14 cellular contexts compared by ENCODE assay signal in genomic region chr22:42732071-42732470, GRCh38. TPM values are rescaled to one million over a fixed set of nuclear protein-coding genes. Genes with fewer than 3 reads are reported as not detected.
A peak's percentile ranks its signal among the peaks of the same experiment; 100 is the strongest.
DNase-seq lines count a peak whose midpoint lies in the region; ATAC-seq and TF ChIP-seq lines count a peak whose summit lies in the region.
"Had no signal": no experiment of that assay in that cellular context is flagged by ENCODE, and none has a peak within 500 bp of the region (broad histone marks: within the 10 kb centered on the region; RNA-seq: fewer than 3 reads in every experiment).

No MANE protein-coding gene starts in this region.

- no peaks in the 10 kb centered on the region for H3K36me3 ChIP-seq in SJSA1
- H3K36me3 ChIP-seq in neuronal stem cell (replicated peaks in 1 of 2; ENCODE audit: control insufficient read depth in 2 of 2, insufficient read depth in 2 of 2, low read length in 2 of 2): no peaks in the 10 kb centered on the region
- H3K36me3 ChIP-seq in testis (ENCODE audit: low read depth, missing control alignments): no peaks in the 10 kb centered on the region

- H2AFZ ChIP-seq in neuronal stem cell (ENCODE audit: low read length): no peak overlapping the region

- no peak overlapping the region for H3K9ac ChIP-seq in neuronal stem cell (ENCODE audit: low read depth, low read length, poor library complexity)

- H3K4me3 ChIP-seq in SJSA1: no peak overlapping the region
- peak overlapping the region in 1 of 2 donors; percentile 60 for H3K4me3 ChIP-seq in neuronal stem cell (ENCODE audit: low read length in 2 of 2)
- no peak overlapping the region for H3K4me3 ChIP-seq in testis

- H3K4me1 ChIP-seq in SJSA1 (replicated peaks): peaks cover 42% of the 10 kb centered on the region
- peaks cover 0 to 1% of the 10 kb centered on the region in 2 donors for H3K4me1 ChIP-seq in neuronal stem cell (ENCODE audit: control insufficient read depth in 2 of 2, insufficient read depth in 1 of 2, low read depth in 1 of 2, low read length in 2 of 2)
- H3K4me1 ChIP-seq in testis: peaks cover 5% of the 10 kb centered on the region

- H2BK12ac ChIP-seq in neuronal stem cell (ENCODE audit: low read length): peak overlapping the region; percentile 84

- intact Hi-C loops in testis (cut with DNase I; ENCODE audit: low total_unique reads): no loop called here

- no peak overlapping the region for H2BK5ac ChIP-seq in neuronal stem cell (ENCODE audit: low read length)

- H3K18ac ChIP-seq in neuronal stem cell (ENCODE audit: low read length): peak overlapping the region; percentile 57

- H4K8ac ChIP-seq in neuronal stem cell (ENCODE audit: low read depth, low read length): no peak overlapping the region

- H3K27me3 ChIP-seq in SJSA1 (replicated peaks): no peaks in the 10 kb centered on the region
- peaks cover 0 to 2% (median 0%) of the 10 kb centered on the region in 3 experiments for H3K27me3 ChIP-seq in neuronal stem cell (ENCODE audit: control insufficient read depth in 3 of 3, insufficient read depth in 3 of 3, low read depth in 1 of 3, low read length in 3 of 3)
- H3K27me3 ChIP-seq in testis: no peaks in the 10 kb centered on the region

- peak overlapping the region; percentile 37 for H3K27ac ChIP-seq in SJSA1
- no peak overlapping the region for H3K27ac ChIP-seq in neuronal stem cell (replicated peaks; ENCODE audit: low read length)
- H3K27ac ChIP-seq in testis: no peak overlapping the region

- H4K91ac ChIP-seq in neuronal stem cell (ENCODE audit: low read depth, low read length, poor library complexity): no peak overlapping the region

- H3K9me3 ChIP-seq in SJSA1 (replicated peaks) (no peaks in the 10 kb centered on the region), neuronal stem cell (replicated peaks in 1 of 2; ENCODE audit: control insufficient read depth in 2 of 2, insufficient read depth in 1 of 2, low read depth in 1 of 2, low read length in 2 of 2) (peaks cover 0 to 2% of the 10 kb centered on the region in 2 donors), testis (no peaks in the 10 kb centered on the region)

- no peak overlapping the region for H2BK120ac ChIP-seq in neuronal stem cell (ENCODE audit: low read depth, low read length)

- no peak for TF ChIP-seq CTCF in testis (IDR thresholded peaks at IDR 0.05)

- no CpG with 5 or more reads among the region's 6 CpGs for WGBS in neuronal stem cell (ENCODE audit: extremely low coverage in 2 of 2, insufficient read length in 2 of 2, insufficient replicate concordance in 1 of 2), 2 donors
- 54 to 55% methylated on average over 6 of the region's 6 CpGs for WGBS in testis, 2 donors

- H2AK5ac ChIP-seq in neuronal stem cell (ENCODE audit: low read depth, low read length): no peak overlapping the region

- H3K23ac ChIP-seq in neuronal stem cell (ENCODE audit: low read depth, low read length, poor library complexity): no peak overlapping the region

- H3K14ac ChIP-seq in neuronal stem cell (ENCODE audit: low read length): no peak overlapping the region

- no peak overlapping the region for H2BK15ac ChIP-seq in neuronal stem cell (ENCODE audit: low read length)

- ATAC-seq in HG03159 (IDR thresholded peaks at IDR 0.05; ENCODE audit: unreplicated experiment) (no peak), GM21723 (IDR thresholded peaks at IDR 0.05; ENCODE audit: unreplicated experiment) (no peak)

- H3K4me2 ChIP-seq in neuronal stem cell (ENCODE audit: insufficient read depth, low read length, poor library complexity, severe bottlenecking): no peak overlapping the region

- H3K4ac ChIP-seq in neuronal stem cell (ENCODE audit: low read length): no peak overlapping the region

- H3K79me1 ChIP-seq in neuronal stem cell (ENCODE audit: low read depth, low read length): no peaks in the 10 kb centered on the region

- peak; percentile 97 to 98 for DNase-seq in SJSA1 (ENCODE audit: low read depth in 1 of 2, low spot score in 2 of 2)
- no peak for DNase-seq in neuronal stem cell (ENCODE audit: low spot score)
- DNase-seq in testis: peak; percentile 36
- no peak for DNase-seq in NCI-H2107 treated with DMSO at 0.1 percent for 48 hours (lab: John Stamatoyannopoulos, UW; ENCODE audit: unreplicated experiment)
- DNase-seq: C1 segment of cervical spinal cord; CD4-positive, alpha-beta memory T cell; COR-L47; DMS153; DND-41; GOT3; H7; HCEC 1CT had no signal

- TF ChIP-seq POLR2A in testis (IDR thresholded peaks at IDR 0.05): no peak

RNA-seq across cellular contexts. Expression of gene A4GALT, which starts 11.4 kb away (rescaled TPM):
- total RNA-seq in SJSA1 (2014; rRNA removed; shearing (Covaris generic)): 11.2 and 12.3 TPM in 2 replicates
- 5.5 TPM for polyA plus RNA-seq in neuronal stem cell (2013, experiment 1 of 2)
- polyA plus RNA-seq in neuronal stem cell (2013, experiment 2 of 2): 5.6 TPM
- total RNA-seq in testis: 10 to 100 TPM; 15.7 to 17.3 TPM
- 13.5 TPM for polyA plus RNA-seq in testis (ENCODE audit: insufficient read depth, low read depth, low replicate concordance)
- polyA plus RNA-seq: CD4-positive, alpha-beta memory T cell had no signal

Comparison
In these comparisons a context has a peak if more than half of its experiments do, and no peak if none do; other contexts are left out.
1. DNase-seq: peak in SJSA1 (2 of 2) and testis (single experiment); none in neuronal stem cell (single experiment) and NCI-H2107 treated with DMSO at 0.1 percent for 48 hours (single experiment).